16 cellular contexts compared by ENCODE assay signal in genomic region chr3:35966629-35967464, GRCh38.
A peak's percentile ranks its signal among the peaks of the same experiment; 100 is the strongest.
DNase-seq lines count a peak whose midpoint lies in the region; ATAC-seq, FAIRE-seq and TF ChIP-seq lines count a peak whose summit lies in the region.
"Had no signal": no experiment of that assay in that cellular context is flagged by ENCODE, and none has a peak within 500 bp of the region (broad histone marks: within the 10 kb centered on the region; RNA-seq: fewer than 3 reads in every experiment).

No MANE protein-coding gene starts in this region.

- no peaks in the 10 kb centered on the region for H4K20me1 ChIP-seq in H1 (replicated peaks in 1 of 2; ENCODE audit: control insufficient read depth in 1 of 2, insufficient read depth in 2 of 2, low read length in 2 of 2)
- H4K20me1 ChIP-seq: BLaER1 had no signal

- no peaks in the 10 kb centered on the region for H3K9me3 ChIP-seq in H1 (ENCODE audit: insufficient read depth in 2 of 2, low read depth in 1 of 2, low read length in 1 of 2)
- no peaks in the 10 kb centered on the region for H3K9me3 ChIP-seq in pancreas
- H3K9me3 ChIP-seq: BLaER1, HAP-1 had no signal

- FAIRE-seq in H1 (lab: Jason Lieb, UNC) (no peak), pancreas (lab: Jason Lieb, UNC) (no peak)
- FAIRE-seq: GM12892, GM19239 had no signal

- CTCF ChIA-PET in H1 (lab: Charles Lee; ENCODE audit: partially characterized antibody) = interaction anchor here (0.6 to 3.0 kb wide), 29 partner anchors 8 to 1028 kb away, joined by 3 to 22 read pairs (median 4); no protein-coding TSS in a partner anchor

- H3K27me3 ChIP-seq in H1 (replicated peaks in 1 of 4; ENCODE audit: control insufficient read depth in 3 of 4, extremely low read depth in 1 of 4, insufficient read depth in 3 of 4, low read length in 3 of 4) (no peaks in the 10 kb centered on the region), pancreas (no peaks in the 10 kb centered on the region)
- H3K27me3 ChIP-seq: BLaER1 had no signal

- no peak overlapping the region for H2BK12ac ChIP-seq in H1 (ENCODE audit: low read depth, low read length)

- TF ChIP-seq POLR2A in H1 (IDR thresholded peaks at IDR 0.05; ENCODE audit: control extremely low read depth in 1 of 2, low read depth in 2 of 2, low read length in 2 of 2) = no peak

- no peak for TF ChIP-seq EP300 in H1 (IDR thresholded peaks at IDR 0.05; ENCODE audit: borderline replicate concordance in 1 of 2, low read depth in 2 of 2, low read length in 2 of 2)

- no peak overlapping the region for H3K23ac ChIP-seq in H1 (ENCODE audit: insufficient read length)

- DNase-seq in NOMO-1 treated with DMSO at 0.1 percent for 48 hours (lab: John Stamatoyannopoulos, UW; ENCODE audit: unreplicated experiment) (peak; percentile 53), NOMO-1 treated with dmso at 0.1 percent for 144 hours (lab: John Stamatoyannopoulos, UW; ENCODE audit: unreplicated experiment) (no peak), H1 (ENCODE audit: low read depth in 1 of 2, low spot score in 2 of 2) (no peak), pancreas (no peak), middle frontal gyrus (ENCODE audit: extremely low spot score, low spot score) (no peak), DMS153 (lab: John Stamatoyannopoulos, UW) (no peak)
- DNase-seq: CD8-positive, alpha-beta memory T cell; GDM1; NCI-H187 treated with DMSO at 0.1 percent for 48 hours; NCI-H748 treated with DMSO at 0.1 percent for 48 hours had no signal

- no peak overlapping the region for H4K91ac ChIP-seq in H1 (replicated peaks; ENCODE audit: insufficient read length, low read length)

- H3K79me1 ChIP-seq in H1 (ENCODE audit: low read depth, low read length) = no peaks in the 10 kb centered on the region

- no peak overlapping the region for H2BK20ac ChIP-seq in H1 (ENCODE audit: low read length)

- H4K5ac ChIP-seq in H1 (ENCODE audit: insufficient read length, low read depth, low read length) = no peak overlapping the region

- H2BK5ac ChIP-seq in H1 (ENCODE audit: low read depth, low read length) = no peak overlapping the region

- no peak for TF ChIP-seq RAD21 in H1 (IDR thresholded peaks at IDR 0.05 in 1 of 2, conservative IDR thresholded peaks at IDR 0.05 in 1 of 2; ENCODE audit: low read depth in 2 of 2, low read length in 2 of 2)

- H2BK15ac ChIP-seq in H1 (ENCODE audit: low read length) = no peak overlapping the region

- WGBS in H1 (ENCODE audit: extremely low coverage in 1 of 2, insufficient coverage in 1 of 2, insufficient read length in 1 of 2, insufficient replicate concordance in 2 of 2, low coverage in 1 of 2, low lambda C conversion rate in 2 of 2, missing lambda C conversion rate in 1 of 2), 2 experiments = 89% methylated on average over 3 of the region's 3 CpGs; no CpG with 5 or more reads in 1 of the 2 experiments
- WGBS in pancreas, 2 donors = 57 to 66% methylated on average over 3 of the region's 3 CpGs

- H3K56ac ChIP-seq in H1 (replicated peaks; ENCODE audit: insufficient read length, low read depth, low read length) = no peak overlapping the region

- H2AK5ac ChIP-seq in H1 (ENCODE audit: low read depth, low read length) = no peak overlapping the region

- no peak overlapping the region for H3K4me2 ChIP-seq in H1 (ENCODE audit: insufficient read depth in 1 of 2, low read depth in 2 of 2, low read length in 2 of 2)
- H3K4me2 ChIP-seq: BLaER1 had no signal

- no peak overlapping the region for H3K14ac ChIP-seq in H1 (ENCODE audit: insufficient read length)

- ATAC-seq in SK-N-SH treated with all-trans-retinoic acid at 6 μM for 48 hours (peak; percentile 60; the same call in 2 of the 3 replicates), HG02852 (IDR thresholded peaks at IDR 0.05; ENCODE audit: unreplicated experiment) (no peak), pancreas (no peak)

- intact Hi-C loops in pancreas (cut with DNase I) = loop anchor here in 2 of 3 donors (5.0 kb wide), 1 partner anchor 735 kb away; no protein-coding TSS in a partner anchor

- POLR2A ChIA-PET in H1 (lab: Charles Lee; ENCODE audit: partially characterized antibody) = no interaction called here

- H3K27ac ChIP-seq in H1 (ENCODE audit: low read depth, low read length) (no peak overlapping the region), pancreas (no peak overlapping the region)
- H3K27ac ChIP-seq: BLaER1 had no signal

- H3K4me3 ChIP-seq in H1 (ENCODE audit: extremely low read depth in 1 of 4, insufficient read depth in 2 of 4, low read depth in 3 of 4, low read length in 4 of 4) (no peak overlapping the region), pancreas (no peak overlapping the region)
- H3K4me3 ChIP-seq: BLaER1, HAP-1 had no signal

- no peak overlapping the region for H3K4ac ChIP-seq in H1 (replicated peaks; ENCODE audit: insufficient read length, low read depth, low read length)

- TF ChIP-seq CTCF in H1 (IDR thresholded peaks at IDR 0.05; ENCODE audit: control extremely low read depth in 1 of 3, insufficient read depth in 1 of 3, low read depth in 1 of 3, low read length in 3 of 3) (peak in 1 of 3 experiments; percentile 2; a peak in 1 of 4 replicates), pancreas (IDR thresholded peaks at IDR 0.05) (no peak)

- H3K79me2 ChIP-seq in H1 (ENCODE audit: control insufficient read depth in 1 of 2, insufficient read depth in 2 of 2, low read length in 2 of 2) = no peaks in the 10 kb centered on the region

- H3K18ac ChIP-seq in H1 (ENCODE audit: extremely low read depth, low read length) = no peak overlapping the region

- no peak overlapping the region for H3K9ac ChIP-seq in H1 (replicated peaks in 1 of 4; ENCODE audit: extremely low read depth in 1 of 4, low read depth in 3 of 4, low read length in 3 of 4)
- H3K9ac ChIP-seq: BLaER1 had no signal

- no peak overlapping the region for H4K8ac ChIP-seq in H1 (ENCODE audit: extremely low read depth, insufficient read depth, low read length)

- 0 out of 2 replicates have a peak overlapping the region, but pooled peaks have one; percentile 12 for H2AFZ ChIP-seq in H1 (ENCODE audit: low read length)

- H3K4me1 ChIP-seq in H1 (replicated peaks in 1 of 4; ENCODE audit: control insufficient read depth in 3 of 4, insufficient read depth in 4 of 4, low read length in 3 of 4) (no peaks in the 10 kb centered on the region), pancreas (peaks cover 0 to 5% (median 0%) of the 10 kb centered on the region in 3 donors)

- no peak overlapping the region for H2BK120ac ChIP-seq in H1 (replicated peaks; ENCODE audit: low read depth, low read length)

- peaks cover under 1% of the 10 kb centered on the region; the same call in 1 of the 2 replicates for H3K23me2 ChIP-seq in H1 (ENCODE audit: low read depth, low read length)

- no peaks in the 10 kb centered on the region for H3K36me3 ChIP-seq in H1 (ENCODE audit: control insufficient read depth in 2 of 4, insufficient read depth in 4 of 4, low read length in 3 of 4)
- no peaks in the 10 kb centered on the region for H3K36me3 ChIP-seq in pancreas
- H3K36me3 ChIP-seq: BLaER1, HAP-1 had no signal

TF ChIP-seq in SK-N-SH treated with all-trans-retinoic acid at 6 μM for 48 hours, 23 proteins besides CTCF, POLR2A, EP300 and RAD21 (continues in another document):
- no peak for TF ChIP-seq RARB (CRISPR knock-in tag; IDR thresholded peaks at IDR 0.05)
- no peak for TF ChIP-seq BACH2 (CRISPR knock-in tag; IDR thresholded peaks at IDR 0.05; ENCODE audit: borderline replicate concordance)
- no peak for TF ChIP-seq TOX (CRISPR knock-in tag; IDR thresholded peaks at IDR 0.05; ENCODE audit: borderline replicate concordance)
- TF ChIP-seq ZNF8 (CRISPR knock-in tag; IDR thresholded peaks at IDR 0.05) = no peak
- TF ChIP-seq SNAI2 (CRISPR knock-in tag; IDR thresholded peaks at IDR 0.05) = no peak
- TF ChIP-seq, protein P1, sequence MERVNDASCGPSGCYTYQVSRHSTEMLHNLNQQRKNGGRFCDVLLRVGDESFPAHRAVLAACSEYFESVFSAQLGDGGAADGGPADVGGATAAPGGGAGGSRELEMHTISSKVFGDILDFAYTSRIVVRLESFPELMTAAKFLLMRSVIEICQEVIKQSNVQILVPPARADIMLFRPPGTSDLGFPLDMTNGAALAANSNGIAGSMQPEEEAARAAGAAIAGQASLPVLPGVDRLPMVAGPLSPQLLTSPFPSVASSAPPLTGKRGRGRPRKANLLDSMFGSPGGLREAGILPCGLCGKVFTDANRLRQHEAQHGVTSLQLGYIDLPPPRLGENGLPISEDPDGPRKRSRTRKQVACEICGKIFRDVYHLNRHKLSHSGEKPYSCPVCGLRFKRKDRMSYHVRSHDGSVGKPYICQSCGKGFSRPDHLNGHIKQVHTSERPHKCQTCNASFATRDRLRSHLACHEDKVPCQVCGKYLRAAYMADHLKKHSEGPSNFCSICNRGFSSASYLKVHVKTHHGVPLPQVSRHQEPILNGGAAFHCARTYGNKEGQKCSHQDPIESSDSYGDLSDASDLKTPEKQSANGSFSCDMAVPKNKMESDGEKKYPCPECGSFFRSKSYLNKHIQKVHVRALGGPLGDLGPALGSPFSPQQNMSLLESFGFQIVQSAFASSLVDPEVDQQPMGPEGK (CRISPR knock-in tag; IDR thresholded peaks at IDR 0.05; ENCODE audit: borderline replicate concordance) = no peak
- TF ChIP-seq ZNF565 (CRISPR knock-in tag; conservative IDR thresholded peaks at IDR 0.05; ENCODE audit: low read depth) = no peak
- TF ChIP-seq GLIS3 (CRISPR knock-in tag; IDR thresholded peaks at IDR 0.05) = no peak

TF ChIP-seq in H1, 55 proteins besides CTCF, POLR2A, EP300 and RAD21:
- no peak for TF ChIP-seq CEBPB (IDR thresholded peaks at IDR 0.05; ENCODE audit: low read depth, low read length)
- no peak for TF ChIP-seq POLR2AphosphoS5 (IDR thresholded peaks at IDR 0.05; ENCODE audit: low read depth, low read length)
- TF ChIP-seq RXRA (IDR thresholded peaks at IDR 0.05; ENCODE audit: insufficient read depth, low read depth, low read length) = no peak
- no peak for TF ChIP-seq CBX8 (IDR thresholded peaks at IDR 0.05; ENCODE audit: borderline replicate concordance, low read depth, low read length)
- TF ChIP-seq TCF12 (IDR thresholded peaks at IDR 0.05; ENCODE audit: low read depth, low read length) = no peak
- no peak for TF ChIP-seq JUND (IDR thresholded peaks at IDR 0.05; ENCODE audit: low read length)
- TF ChIP-seq CTBP2 (IDR thresholded peaks at IDR 0.05; ENCODE audit: borderline replicate concordance, insufficient read depth, insufficient read length, low read length) = no peak
- no peak for TF ChIP-seq SIX5 (IDR thresholded peaks at IDR 0.05; ENCODE audit: low read depth, low read length)
